1 cellular context compared by ENCODE assay signal in the genomic region with DNA sequence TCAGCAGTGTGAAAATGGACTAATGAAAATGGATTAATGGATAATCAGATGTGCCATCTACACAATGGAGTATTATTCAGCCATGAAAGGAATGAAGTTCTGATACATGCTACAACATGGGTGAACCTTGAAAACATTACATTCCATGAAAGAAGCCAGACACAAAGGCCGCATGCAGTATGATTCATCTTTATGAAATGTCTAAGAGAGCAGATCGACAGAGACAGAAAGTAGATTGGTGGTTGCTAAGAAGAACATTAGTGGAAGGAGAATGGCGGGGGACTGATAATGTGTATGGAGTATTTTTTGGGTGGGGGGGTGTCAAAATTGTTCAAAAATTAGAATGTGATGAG.
TF ChIP-seq lines count a peak whose summit lies in the region.

No MANE protein-coding gene starts in this region.

TF ChIP-seq in IMR-90, 13 proteins besides CTCF, POLR2A, EP300 and RAD21 (continued from another document):
- TF ChIP-seq FOS (IDR thresholded peaks at IDR 0.05; ENCODE audit: low read depth, low read length) (no peak), RCOR1 (IDR thresholded peaks at IDR 0.05; ENCODE audit: insufficient replicate concordance, low read length) (no peak), MAZ (IDR thresholded peaks at IDR 0.05; ENCODE audit: borderline replicate concordance, low read depth, low read length) (no peak), ELK1 (IDR thresholded peaks at IDR 0.05; ENCODE audit: borderline replicate concordance, low read depth, low read length) (no peak)
- TF ChIP-seq, protein P1, sequence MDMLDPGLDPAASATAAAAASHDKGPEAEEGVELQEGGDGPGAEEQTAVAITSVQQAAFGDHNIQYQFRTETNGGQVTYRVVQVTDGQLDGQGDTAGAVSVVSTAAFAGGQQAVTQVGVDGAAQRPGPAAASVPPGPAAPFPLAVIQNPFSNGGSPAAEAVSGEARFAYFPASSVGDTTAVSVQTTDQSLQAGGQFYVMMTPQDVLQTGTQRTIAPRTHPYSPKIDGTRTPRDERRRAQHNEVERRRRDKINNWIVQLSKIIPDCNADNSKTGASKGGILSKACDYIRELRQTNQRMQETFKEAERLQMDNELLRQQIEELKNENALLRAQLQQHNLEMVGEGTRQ (IDR thresholded peaks at IDR 0.05; ENCODE audit: low read depth, low read length), result no peak
